Comparison of ENCODE assay signal across 16 cellular contexts in genomic region chr14:75456069-75457023, GRCh38. TPM values are rescaled to one million over a fixed set of nuclear protein-coding genes. Genes with fewer than 3 reads are reported as not detected.
DNase-seq lines count a peak whose midpoint lies in the region; ATAC-seq, FAIRE-seq and TF ChIP-seq lines count a peak whose summit lies in the region.
"Had no signal": no experiment of that assay in that cellular context is flagged by ENCODE, and none has a peak within 500 bp of the region (broad histone marks: within the 10 kb centered on the region; RNA-seq: fewer than 3 reads in every experiment).

No MANE protein-coding gene starts in this region.

- H2BK15ac ChIP-seq in IMR-90 (ENCODE audit: low read depth, low read length) = no peak overlapping the region

- H3K9me3 ChIP-seq in Caco-2 (no peaks in the 10 kb centered on the region), IMR-90 (ENCODE audit: control insufficient read depth, insufficient read depth, low read length) (no peaks in the 10 kb centered on the region)
- H3K9me3 ChIP-seq: prostate gland, vagina had no signal

- H3K18ac ChIP-seq in IMR-90 (ENCODE audit: low read depth, low read length) = no peak overlapping the region; the same call in 1 of the 2 replicates

- no peak overlapping the region for H3K27ac ChIP-seq in IMR-90 (ENCODE audit: insufficient read depth, low read length)
- H3K27ac ChIP-seq: foreskin keratinocyte, prostate gland had no signal

- no peak for FAIRE-seq in GM12892 (lab: Jason Lieb, UNC)

- H3K4me1 Mint-ChIP-seq in Caco-2 (ENCODE audit: low read depth, unreplicated experiment) = peaks cover 33% of the 10 kb centered on the region

- WGBS in IMR-90 (ENCODE audit: extremely low coverage in 2 of 2, insufficient read length in 1 of 2), 2 experiments = 67% methylated on average over 5 of the region's 16 CpGs; no CpG with 5 or more reads in 1 of the 2 experiments

- peaks cover 97% of the 10 kb centered on the region for H4K20me1 ChIP-seq in IMR-90 (ENCODE audit: insufficient read depth, low read length)

- in situ Hi-C loops in IMR-90 (cut with MboI; ENCODE audit: low sequenced_read_pairs) = no loop called here

- TF ChIP-seq CTCF in Caco-2 (IDR thresholded peaks at IDR 0.05; ENCODE audit: insufficient read depth in 1 of 2, low read depth in 1 of 2, low read length in 1 of 2, severe bottlenecking in 1 of 2, unreplicated experiment in 1 of 2) (no peak), IMR-90 (conservative IDR thresholded peaks at IDR 0.05; ENCODE audit: low read depth, low read length) (no peak)

- BruUV-seq in Caco-2 (replicated peaks; lab: Mats Ljungman, UMichigan) (no TSS peak), IMR-90 (replicated peaks; lab: Mats Ljungman, UMichigan) (no TSS peak)

- no peak overlapping the region for H2BK120ac ChIP-seq in IMR-90 (ENCODE audit: low read depth, low read length)

- no peak for DNase-seq in Caco-2
- no peak for DNase-seq in IMR-90
- no peak for DNase-seq in left colon
- DNase-seq in pons (ENCODE audit: low spot score) = peak; percentile 71
- no peak for DNase-seq in T-helper 9 cell
- DNase-seq in DMS53 treated with DMSO at 0.1 percent for 48 hours (lab: John Stamatoyannopoulos, UW; ENCODE audit: unreplicated experiment) = no peak
- no peak for DNase-seq in GM12892 (ENCODE audit: insufficient read length)
- DNase-seq: central memory CD4-positive, alpha-beta T cell; foreskin keratinocyte; NCI-H2081 treated with DMSO at 0.1 percent for 48 hours; NCI-H748 treated with DMSO at 0.1 percent for 48 hours had no signal

- H3K36me3 ChIP-seq in Caco-2 (ENCODE audit: control insufficient read depth, insufficient read depth, low read length) (no peaks in the 10 kb centered on the region; the same call in 1 of the 2 replicates), IMR-90 (ENCODE audit: control insufficient read depth, insufficient read depth, low read length) (peaks cover 32% of the 10 kb centered on the region)
- H3K36me3 ChIP-seq: prostate gland, vagina had no signal

- H3K9me1 ChIP-seq in IMR-90 (ENCODE audit: insufficient read depth, low read length) = peaks cover 51% of the 10 kb centered on the region

- no peak overlapping the region for H2BK20ac ChIP-seq in IMR-90 (ENCODE audit: low read depth, low read length)

- no peaks in the 10 kb centered on the region for H3K9me3 Mint-ChIP-seq in Caco-2 (ENCODE audit: unreplicated experiment)
- H3K9me3 Mint-ChIP-seq: activated naive CD4-positive, alpha-beta T cell treated with anti-CD3 and anti-CD28 coated beads, Interleukin-2, amount 50 U/mL, for 72 hours; T-cell had no signal

- H2AK9ac ChIP-seq in IMR-90 (replicated peaks; ENCODE audit: low read depth, low read length, poor library complexity) = no peak overlapping the region

- no peak overlapping the region for H4K5ac ChIP-seq in IMR-90 (ENCODE audit: low read depth, low read length)

- H3K23ac ChIP-seq in IMR-90 (ENCODE audit: low read depth, low read length) = peak overlapping the region; percentile 8; the same call in 1 of the 2 replicates

- no peak overlapping the region; the same call in 1 of the 2 replicates for H3K9ac ChIP-seq in IMR-90 (ENCODE audit: low read depth, low read length)

- intact Hi-C loops in Caco-2 (cut with micrococcal nuclease; ENCODE audit: unreplicated experiment) (no loop called here), IMR-90 (cut with micrococcal nuclease) (no loop called here), left colon (cut with DNase I, micrococcal nuclease) (no loop called here)

- H3K79me1 ChIP-seq in IMR-90 (ENCODE audit: low read depth in 1 of 2, low read length in 2 of 2) = peaks cover 53 to 95% of the 10 kb centered on the region in 2 experiments

- no peak overlapping the region for H2BK5ac ChIP-seq in IMR-90 (ENCODE audit: low read depth, low read length, poor library complexity, severe bottlenecking)

- no peak overlapping the region for H4K91ac ChIP-seq in IMR-90 (ENCODE audit: insufficient read depth, low read depth, low read length)

- H3K36me3 Mint-ChIP-seq in Caco-2 (ENCODE audit: insufficient read depth, unreplicated experiment) = peaks cover 89% of the 10 kb centered on the region
- H3K36me3 Mint-ChIP-seq: activated naive CD4-positive, alpha-beta T cell treated with anti-CD3 and anti-CD28 coated beads, Interleukin-2, amount 50 U/mL, for 72 hours had no signal

- no peak overlapping the region for H3K4me3 Mint-ChIP-seq in Caco-2 (ENCODE audit: unreplicated experiment)
- H3K4me3 Mint-ChIP-seq: T-cell had no signal

- no peak for TF ChIP-seq RAD21 in IMR-90 (IDR thresholded peaks at IDR 0.05; ENCODE audit: low read length)

- peak overlapping the region in 1 of 2 experiments; percentile 19; a peak in 2 of 4 replicates for H4K8ac ChIP-seq in IMR-90 (ENCODE audit: low read depth in 2 of 2, low read length in 2 of 2)

- H3K27ac Mint-ChIP-seq in Caco-2 (ENCODE audit: unreplicated experiment) = peak overlapping the region; percentile 65
- H3K27ac Mint-ChIP-seq: T-cell had no signal

- peak overlapping the region; percentile 70 for H2AK5ac ChIP-seq in IMR-90 (ENCODE audit: low read depth, low read length)

- H3K4me3 ChIP-seq in Caco-2 (ENCODE audit: low read depth, low read length) (no peak overlapping the region), IMR-90 (ENCODE audit: insufficient read depth, low read depth, low read length) (no peak overlapping the region)
- H3K4me3 ChIP-seq: prostate gland, vagina had no signal

- no peak overlapping the region; the same call in 1 of the 2 replicates for H3K14ac ChIP-seq in IMR-90 (replicated peaks; ENCODE audit: low read depth, low read length)

- no peak overlapping the region for H2AFZ ChIP-seq in IMR-90 (replicated peaks; ENCODE audit: low read length, poor library complexity)

- TF ChIP-seq POLR2A in IMR-90 (IDR thresholded peaks at IDR 0.05; ENCODE audit: low read depth, low read length) (no peak), GM12892 (IDR thresholded peaks at IDR 0.05; ENCODE audit: low read depth, low read length) (no peak)

- H3K27me3 ChIP-seq in Caco-2 (replicated peaks; ENCODE audit: control insufficient read depth, insufficient read depth, low read length) (no peaks in the 10 kb centered on the region), IMR-90 (ENCODE audit: control insufficient read depth, insufficient read depth, low read length) (no peaks in the 10 kb centered on the region)
- H3K27me3 ChIP-seq: foreskin keratinocyte, vagina had no signal

- H3K4ac ChIP-seq in IMR-90 (ENCODE audit: low read depth, low read length) = peak overlapping the region; percentile 51; the same call in 1 of the 2 replicates

- no peak for ATAC-seq in IMR-90 (ENCODE audit: low read depth)
- ATAC-seq in left colon = peak; percentile 13
- ATAC-seq in HG02763 (IDR thresholded peaks at IDR 0.05; ENCODE audit: unreplicated experiment) = no peak
- ATAC-seq: activated naive CD4-positive, alpha-beta T cell treated with anti-CD3 and anti-CD28 coated beads, Interleukin-2, amount 50 U/mL, for 72 hours; foreskin keratinocyte had no signal

- no peaks in the 10 kb centered on the region for H3K27me3 Mint-ChIP-seq in Caco-2 (ENCODE audit: insufficient read depth, unreplicated experiment)

- CTCF ChIA-PET in Caco-2 (lab: Charles Lee) = no interaction called here
- CTCF ChIA-PET in IMR-90 (lab: Yijun Ruan, JAX) = interaction anchor here (0.6 to 1.5 kb wide), 3 partner anchors 13 to 32 kb away, joined by 3 read pairs; partner anchors contain the start of gene JDP2

- no peak overlapping the region for H3K56ac ChIP-seq in IMR-90 (ENCODE audit: extremely low read depth, insufficient read depth, low read length)

- peaks cover 47% of the 10 kb centered on the region for H3K4me1 ChIP-seq in Caco-2
- H3K4me1 ChIP-seq in IMR-90 (ENCODE audit: control insufficient read depth, insufficient read depth, low read length) = peaks cover 63% of the 10 kb centered on the region

- POLR2A ChIA-PET in Caco-2 (lab: Charles Lee) = no interaction called here
- POLR2A ChIA-PET in IMR-90 (lab: Charles Lee; ENCODE audit: unreplicated experiment) = no interaction called here

- dilution Hi-C loops in IMR-90 (cut with HindIII; ENCODE audit: low sequenced_read_pairs, unreplicated experiment) = no loop called here

- no peak overlapping the region for H3K4me2 ChIP-seq in IMR-90 (ENCODE audit: low read depth, low read length)

TF ChIP-seq in IMR-90, 13 proteins besides CTCF, POLR2A, EP300 and RAD21:
- no peak for TF ChIP-seq RCOR1 (IDR thresholded peaks at IDR 0.05; ENCODE audit: insufficient replicate concordance, low read length)
TF ChIP-seq in IMR-90: peak in this region for 0.

RNA-seq across cellular contexts. Expression of gene JDP2, which starts 28.5 kb away (rescaled TPM):
- total RNA-seq in Caco-2 (2022) (95.7 TPM in 2 replicates), IMR-90 (2012; rRNA removed) (35.7 and 38.9 TPM in 2 replicates), left colon (10 to 100 TPM; 29.5 to 40.1 TPM)
- polyA plus RNA-seq in IMR-90 (2012; rRNA removed) = 38.4 and 39.7 TPM in 2 replicates
- polyA plus RNA-seq in IMR-90 (2012; cell fraction: cytosol; rRNA removed) = 47.8 and 52.8 TPM in 2 replicates
- polyA plus RNA-seq in IMR-90 (2012; cell fraction: nucleus; rRNA removed; ENCODE audit: low replicate concordance) = 18.7 and 32.8 TPM in 2 replicates
- polyA plus RNA-seq in GM12892 (2012; ENCODE audit: missing spikeins) = 14.7 TPM
